In the genomic region with DNA sequence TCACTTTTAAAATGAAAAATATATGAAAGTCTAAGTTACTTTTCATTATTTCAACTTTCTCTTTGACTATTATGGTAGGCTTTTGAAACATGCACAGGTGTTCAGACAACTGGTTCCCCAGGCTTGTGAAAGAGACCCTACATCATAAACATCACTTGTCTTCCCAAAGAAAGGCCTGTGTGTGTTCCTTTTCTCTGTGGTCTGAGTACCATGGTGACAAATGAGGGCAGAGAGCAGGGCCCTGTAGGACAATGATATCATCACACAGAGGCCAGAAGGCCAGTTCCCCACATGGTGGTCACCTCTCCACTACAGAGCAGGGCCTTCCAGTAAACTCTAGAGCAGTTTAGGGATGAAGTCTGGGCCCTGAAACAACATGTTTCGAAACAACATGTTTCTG, we compare ENCODE assay signal across 16 cellular contexts.
DNase-seq lines count a peak whose midpoint lies in the region; ATAC-seq lines count a peak whose summit lies in the region.
"Had no signal": no experiment of that assay in that cellular context is flagged by ENCODE, and none has a peak within 500 bp of the region (broad histone marks: within the 10 kb centered on the region; RNA-seq: fewer than 3 reads in every experiment).

No MANE protein-coding gene starts in this region.

- H3K9me3 Mint-ChIP-seq in stimulated activated naive CD8-positive, alpha-beta T cell treated with anti-CD3 and anti-CD28 coated beads, Interleukin-15, amount 100 ng/mL, for 72 hours, result no peaks in the 10 kb centered on the region
- H3K9me3 Mint-ChIP-seq in activated naive CD8-positive, alpha-beta T cell (ENCODE audit: low read depth), result no peaks in the 10 kb centered on the region
- H3K9me3 Mint-ChIP-seq: activated B cell treated with CpG ODN at 0.5 μM for 24 hours, naive B cell had no signal

- H3K4me1 Mint-ChIP-seq in stimulated activated naive CD8-positive, alpha-beta T cell treated with anti-CD3 and anti-CD28 coated beads, Interleukin-15, amount 100 ng/mL, for 72 hours, result peaks cover 72% of the 10 kb centered on the region
- peaks cover 58% of the 10 kb centered on the region for H3K4me1 Mint-ChIP-seq in activated naive CD8-positive, alpha-beta T cell (ENCODE audit: low read depth)

- no peak overlapping the region for H3K4me3 Mint-ChIP-seq in stimulated activated naive CD8-positive, alpha-beta T cell treated with anti-CD3 and anti-CD28 coated beads, Interleukin-15, amount 100 ng/mL, for 72 hours
- no peak overlapping the region for H3K4me3 Mint-ChIP-seq in activated naive CD8-positive, alpha-beta T cell
- H3K4me3 Mint-ChIP-seq: activated B cell treated with CpG ODN at 0.5 μM for 24 hours had no signal

- no peak for DNase-seq in stimulated activated naive CD8-positive, alpha-beta T cell treated with anti-CD3 and anti-CD28 coated beads, Interleukin-15, amount 100 ng/mL, for 72 hours
- no peak for DNase-seq in stimulated activated naive CD8-positive, alpha-beta T cell treated with anti-CD3 and anti-CD28 coated beads, Interleukin-15, Interleukin-2, amounts not matched to agents 100 U/mL and 50 U/mL, for 24 hours
- DNase-seq in kidney tubule cell (ENCODE audit: low spot score) (no peak), T1000 (lab: John Stamatoyannopoulos, UW) (no peak), iPS-NIHi7 (ENCODE audit: extremely low spot score) (no peak)
- DNase-seq: activated B cell treated with CpG ODN at 0.5 μM for 24 hours; activated CD8-positive, alpha-beta memory T cell treated with anti-CD3 and anti-CD28 coated beads, Interleukin-2, amount 50 U/mL, for 4 hours; foreskin keratinocyte; naive B cell; NCI-H1436; NCI-H345; stomach; uterus had no signal

- H3K27me3 Mint-ChIP-seq in stimulated activated naive CD8-positive, alpha-beta T cell treated with anti-CD3 and anti-CD28 coated beads, Interleukin-15, amount 100 ng/mL, for 72 hours, result no peaks in the 10 kb centered on the region
- H3K27me3 Mint-ChIP-seq in activated naive CD8-positive, alpha-beta T cell, result no peaks in the 10 kb centered on the region
- H3K27me3 Mint-ChIP-seq: activated B cell treated with CpG ODN at 0.5 μM for 24 hours, naive B cell had no signal

- ATAC-seq in stimulated activated naive CD8-positive, alpha-beta T cell treated with anti-CD3 and anti-CD28 coated beads, Interleukin-15, amount 100 ng/mL, for 72 hours, result peak; percentile 29
- no peak for ATAC-seq in stimulated activated naive CD8-positive, alpha-beta T cell treated with anti-CD3 and anti-CD28 coated beads, Interleukin-15, Interleukin-2, amounts not matched to agents 100 U/mL and 50 U/mL, for 24 hours
- peak; percentile 62 for ATAC-seq in HG02678 (IDR thresholded peaks at IDR 0.05; ENCODE audit: unreplicated experiment)
- no peak for ATAC-seq in GM21526 (IDR thresholded peaks at IDR 0.05; ENCODE audit: low FRiP score, unreplicated experiment)
- ATAC-seq: foreskin keratinocyte had no signal

- peaks cover 19% of the 10 kb centered on the region for H3K36me3 Mint-ChIP-seq in activated naive CD8-positive, alpha-beta T cell

- H3K27ac Mint-ChIP-seq in stimulated activated naive CD8-positive, alpha-beta T cell treated with anti-CD3 and anti-CD28 coated beads, Interleukin-15, amount 100 ng/mL, for 72 hours, result peak overlapping the region; percentile 9 to 63
- peak overlapping the region; percentile 75 for H3K27ac Mint-ChIP-seq in activated naive CD8-positive, alpha-beta T cell

Comparison
In these comparisons a context has a peak if more than half of its experiments do, and no peak if none do; other contexts are left out.
1. ATAC-seq: peak in stimulated activated naive CD8-positive, alpha-beta T cell treated with anti-CD3 and anti-CD28 coated beads, Interleukin-15, amount 100 ng/mL, for 72 hours (single experiment) and HG02678 (single experiment); none in stimulated activated naive CD8-positive, alpha-beta T cell treated with anti-CD3 and anti-CD28 coated beads, Interleukin-15, Interleukin-2, amounts not matched to agents 100 U/mL and 50 U/mL, for 24 hours (single experiment) and GM21526 (single experiment).